ENCODE assay signal across 17 cellular contexts in genomic region chr11:69450064-69450856, GRCh38. TPM values are rescaled to one million over a fixed set of nuclear protein-coding genes. Genes with fewer than 3 reads are reported as not detected.
DNase-seq lines count a peak whose midpoint lies in the region; ATAC-seq and TF ChIP-seq lines count a peak whose summit lies in the region.
"Had no signal": no experiment of that assay in that cellular context is flagged by ENCODE, and none has a peak within 500 bp of the region (broad histone marks: within the 10 kb centered on the region; RNA-seq: fewer than 3 reads in every experiment).

No MANE protein-coding gene starts in this region.

- H3K36me3 ChIP-seq in mesodermal cell (ENCODE audit: control insufficient read depth, insufficient read depth, low read length) (no peaks in the 10 kb centered on the region), upper lobe of left lung (no peaks in the 10 kb centered on the region)

- H3K27ac Mint-ChIP-seq in glutamatergic neuron (ENCODE audit: unreplicated experiment), result peak overlapping the region; percentile 86
- H3K27ac Mint-ChIP-seq: activated CD4-positive, alpha-beta memory T cell treated with anti-CD3 and anti-CD28 coated beads for 36 hours; nephron had no signal

- H3K4me3 ChIP-seq in mesodermal cell (ENCODE audit: extremely low read depth, insufficient read depth, low read length, poor library complexity, severe bottlenecking), result no peak overlapping the region
- no peak overlapping the region for H3K4me3 ChIP-seq in upper lobe of left lung

- TF ChIP-seq CTCF in VCaP (conservative IDR thresholded peaks at IDR 0.05) (no peak), glutamatergic neuron (IDR thresholded peaks at IDR 0.05; ENCODE audit: partially characterized antibody, unreplicated experiment) (no peak), upper lobe of left lung (IDR thresholded peaks at IDR 0.05) (no peak)

- H3K9me3 ChIP-seq in mesodermal cell (ENCODE audit: control insufficient read depth, low read length), result peaks cover 11% of the 10 kb centered on the region
- H3K9me3 ChIP-seq in upper lobe of left lung, result no peaks in the 10 kb centered on the region

- ATAC-seq in upper lobe of left lung (ENCODE audit: low FRiP score in 2 of 2) (peak in 1 of 2 donors; percentile 27), GM19455 (IDR thresholded peaks at IDR 0.05; ENCODE audit: unreplicated experiment) (no peak), HG02973 (IDR thresholded peaks at IDR 0.05; ENCODE audit: unreplicated experiment) (no peak)

- no peak overlapping the region for H3K4me3 Mint-ChIP-seq in glutamatergic neuron (ENCODE audit: unreplicated experiment)
- H3K4me3 Mint-ChIP-seq: activated CD4-positive, alpha-beta memory T cell treated with anti-CD3 and anti-CD28 coated beads for 36 hours had no signal

- H3K36me3 Mint-ChIP-seq in glutamatergic neuron (ENCODE audit: unreplicated experiment), result peaks cover 15% of the 10 kb centered on the region
- H3K36me3 Mint-ChIP-seq: activated CD4-positive, alpha-beta memory T cell treated with anti-CD3 and anti-CD28 coated beads for 36 hours had no signal

- no peaks in the 10 kb centered on the region for H3K27me3 ChIP-seq in upper lobe of left lung

- peaks cover 21% of the 10 kb centered on the region for H3K9me3 Mint-ChIP-seq in glutamatergic neuron (ENCODE audit: unreplicated experiment)
- H3K9me3 Mint-ChIP-seq: activated CD4-positive, alpha-beta memory T cell treated with anti-CD3 and anti-CD28 coated beads for 36 hours had no signal

- 82% methylated on average over 16 of the region's 18 CpGs for WGBS in mesodermal cell (ENCODE audit: insufficient coverage in 2 of 2), 2 experiments
- 49 to 65% methylated on average over 10 to 18 of the region's 18 CpGs for WGBS in upper lobe of left lung, 2 donors

- peaks cover 17% of the 10 kb centered on the region for H3K27me3 Mint-ChIP-seq in glutamatergic neuron (ENCODE audit: unreplicated experiment)

- H3K4me1 ChIP-seq in mesodermal cell (ENCODE audit: control insufficient read depth, insufficient read depth, low read length, poor library complexity, severe bottlenecking), result peaks cover 38% of the 10 kb centered on the region
- H3K4me1 ChIP-seq in upper lobe of left lung, result peaks cover 33 to 39% (median 34%) of the 10 kb centered on the region in 4 donors

- TF ChIP-seq POLR2A in upper lobe of left lung (IDR thresholded peaks at IDR 0.05), result no peak

- peaks cover 22% of the 10 kb centered on the region for H3K4me1 Mint-ChIP-seq in glutamatergic neuron (ENCODE audit: low read depth, unreplicated experiment)

- TF ChIP-seq EP300 in upper lobe of left lung (IDR thresholded peaks at IDR 0.05), result peak in 2 of 4 donors; percentile 35 to 51

- no peak for DNase-seq in glutamatergic neuron
- DNase-seq in upper lobe of left lung, result no peak
- no peak for DNase-seq in NCI-H510A treated with DMSO at 0.1 percent for 48 hours (lab: John Stamatoyannopoulos, UW)
- DNase-seq: activated CD4-positive, alpha-beta memory T cell treated with anti-CD3 and anti-CD28 coated beads for 36 hours; activated T-cell treated with anti-CD3 and anti-CD28 coated beads, Interleukin-2, amount 50 U/mL, for 48 hours; DMS79; NCI-H1105 treated with DMSO at 0.1 percent for 48 hours; NCI-H345; stimulated activated CD4-positive, alpha-beta T cell treated with anti-CD3 and anti-CD28 coated beads, Interleukin-4, amount 100 ng/mL, for 24 hours had no signal

- H3K27ac ChIP-seq in VCaP (peak overlapping the region; percentile 20; the same call in 1 of the 2 replicates), mesodermal cell (ENCODE audit: low read depth, low read length, severe bottlenecking) (peak overlapping the region; percentile 97), upper lobe of left lung (peak overlapping the region; percentile 65 to 86 (median 76))

RNA-seq across cellular contexts. Expression of gene LINC01488, which starts 31.2 kb away (rescaled TPM):
- not detected for total RNA-seq in glutamatergic neuron (ENCODE audit: unreplicated experiment)
- polyA plus RNA-seq in mesodermal cell (2013, experiment 1 of 2), result not detected
- not detected for polyA plus RNA-seq in mesodermal cell (2013, experiment 2 of 2)
- not detected for total RNA-seq in upper lobe of left lung
- total RNA-seq: activated CD4-positive, alpha-beta memory T cell treated with anti-CD3 and anti-CD28 coated beads for 36 hours; cerebellum; epithelial cell of proximal tubule; H1 had no signal
- polyA plus RNA-seq: H1 had no signal

Comparison
In these comparisons a context has a peak if more than half of its experiments do, and no peak if none do; other contexts are left out.
1. H3K27ac ChIP-seq: peak in every context shown above with its lines; median percentile 97 in mesodermal cell; 76 in upper lobe of left lung; 20 in VCaP.